Comparison of ENCODE assay signal across 8 cellular contexts in the genomic region with DNA sequence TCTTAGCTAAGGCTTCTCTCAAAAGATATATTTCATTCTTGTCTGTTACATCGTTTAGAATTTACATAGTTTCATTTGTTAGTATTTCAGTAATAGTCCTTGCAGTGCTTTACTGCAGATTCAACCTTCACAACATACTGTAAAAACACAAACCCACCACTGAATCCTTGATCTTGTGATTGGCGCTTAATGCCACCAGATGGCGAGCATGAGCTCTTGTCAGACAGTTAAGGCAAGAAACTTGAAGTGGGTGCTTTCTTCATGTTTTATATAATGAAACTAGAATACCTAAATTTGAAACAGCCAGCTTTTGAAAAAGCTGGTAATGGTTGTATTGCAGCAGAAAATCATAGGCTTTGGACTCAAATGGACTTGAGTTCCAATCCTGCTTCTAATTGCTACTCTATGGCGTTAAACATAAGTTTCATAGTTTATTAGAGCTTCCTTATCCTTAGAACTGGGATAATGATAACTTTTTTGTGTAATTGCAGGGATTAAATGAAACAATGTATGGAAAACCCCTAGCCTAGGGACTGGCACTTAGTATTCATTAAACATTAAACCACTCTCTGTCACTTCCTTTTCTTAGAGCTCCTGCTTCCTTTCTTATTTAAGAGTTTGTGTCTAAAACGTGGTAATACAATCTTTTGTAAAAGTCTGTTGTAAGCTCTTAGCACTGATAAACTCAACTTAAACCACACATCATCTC.
DNase-seq lines count a peak whose midpoint lies in the region; ATAC-seq, FAIRE-seq and TF ChIP-seq lines count a peak whose summit lies in the region.

No MANE protein-coding gene starts in this region.

- peak; percentile 71 for ATAC-seq in HG02943 (IDR thresholded peaks at IDR 0.05; ENCODE audit: low read depth, unreplicated experiment)
- peak; percentile 86 for ATAC-seq in activated CD8-positive, alpha-beta T cell treated with anti-CD3 and anti-CD28 coated beads for 36 hours
- ATAC-seq in natural killer cell = peak; percentile 76 to 80 (median 78)
- ATAC-seq in thoracic aorta (ENCODE audit: insufficient number of reproducible peaks, low FRiP score, low read depth) = no peak

- intact Hi-C loops in A673 (cut with micrococcal nuclease; ENCODE audit: unreplicated experiment) (loop anchor here (1.0 kb wide), 1 partner anchor 73 kb away; no protein-coding TSS in a partner anchor), natural killer cell (cut with micrococcal nuclease) (loop anchor here (1.0 to 10.0 kb wide), 2 partner anchors 73 to 154 kb away; a partner anchor contains a TSS)
- intact Hi-C loops in activated CD8-positive, alpha-beta T cell treated with anti-CD3 and anti-CD28 coated beads for 36 hours (cut with micrococcal nuclease) = loop anchor here (10.0 kb wide), 1 partner anchor 74 kb away; no protein-coding TSS in a partner anchor

- H3K27me3 Mint-ChIP-seq in activated CD8-positive, alpha-beta T cell treated with anti-CD3 and anti-CD28 coated beads for 36 hours = no peaks in the 10 kb centered on the region
- H3K27me3 Mint-ChIP-seq in natural killer cell (ENCODE audit: low read depth in 2 of 2) = no peaks in the 10 kb centered on the region

- H3K4me1 Mint-ChIP-seq in activated CD8-positive, alpha-beta T cell treated with anti-CD3 and anti-CD28 coated beads for 36 hours (ENCODE audit: low read depth) = peaks cover 47% of the 10 kb centered on the region
- peaks cover 31 to 34% of the 10 kb centered on the region in 2 donors for H3K4me1 Mint-ChIP-seq in natural killer cell

- H3K36me3 Mint-ChIP-seq in activated CD8-positive, alpha-beta T cell treated with anti-CD3 and anti-CD28 coated beads for 36 hours (ENCODE audit: low read depth) = peaks cover 24% of the 10 kb centered on the region
- peaks cover 12% of the 10 kb centered on the region for H3K36me3 Mint-ChIP-seq in natural killer cell

- peaks cover 11% of the 10 kb centered on the region for H3K36me3 ChIP-seq in A673 (ENCODE audit: insufficient read depth, low read length, poor library complexity, severe bottlenecking)
- no peaks in the 10 kb centered on the region for H3K36me3 ChIP-seq in thoracic aorta

- BruUV-seq in A673 (replicated peaks; lab: Mats Ljungman, UMichigan) = no TSS peak

- TF ChIP-seq CTCF in A673 (conservative IDR thresholded peaks at IDR 0.05; ENCODE audit: low read depth, low read length) (peak; percentile 85), natural killer cell (IDR thresholded peaks at IDR 0.05) (peak; percentile 47), thoracic aorta (IDR thresholded peaks at IDR 0.05) (peak; percentile 46)
- TF ChIP-seq CTCF in activated CD8-positive, alpha-beta T cell treated with anti-CD3 and anti-CD28 coated beads for 36 hours (IDR thresholded peaks at IDR 0.05) = peak; percentile 58

- no peaks in the 10 kb centered on the region for H3K9me3 ChIP-seq in A673 (ENCODE audit: low read depth, low read length, poor library complexity, severe bottlenecking)
- no peaks in the 10 kb centered on the region for H3K9me3 ChIP-seq in thoracic aorta

- FAIRE-seq in GM12891 (lab: Jason Lieb, UNC) (peak; percentile 74), endometrium (lab: Jason Lieb, UNC) (peak; percentile 77)

- peak overlapping the region; percentile 89 for H3K27ac Mint-ChIP-seq in activated CD8-positive, alpha-beta T cell treated with anti-CD3 and anti-CD28 coated beads for 36 hours
- H3K27ac Mint-ChIP-seq in natural killer cell = peak overlapping the region; percentile 73 to 78

- H3K27ac ChIP-seq in A673 (ENCODE audit: low read depth, low read length, poor library complexity, severe bottlenecking) (no peak overlapping the region), thoracic aorta (no peak overlapping the region)

- peak; percentile 79 for DNase-seq in A673 (ENCODE audit: low spot score)
- peak; percentile 1 for DNase-seq in GM12891 (ENCODE audit: insufficient read length, low spot score)
- DNase-seq in NCI-H460 (ENCODE audit: extremely low read depth, low read depth) = peak; percentile 53
- peak; percentile 67 for DNase-seq in activated CD8-positive, alpha-beta T cell treated with anti-CD3 and anti-CD28 coated beads for 36 hours
- peak; percentile 26 for DNase-seq in natural killer cell
- DNase-seq in thoracic aorta (ENCODE audit: low spot score) = no peak

- POLR2A ChIA-PET in A673 (lab: Charles Lee; ENCODE audit: low non-redundant PET) = no interaction called here
- POLR2A ChIA-PET in activated CD8-positive, alpha-beta T cell treated with anti-CD3 and anti-CD28 coated beads for 36 hours (lab: Charles Lee) = interaction anchor here (1.5 kb wide), 1 partner anchor 11 kb away, joined by 7 read pairs; no protein-coding TSS in a partner anchor

- CTCF ChIA-PET in A673 (lab: Charles Lee) = interaction anchor here (0.5 to 1.3 kb wide), 9 partner anchors 9 to 579 kb away, joined by 3 to 5 read pairs (median 3); no protein-coding TSS in a partner anchor
- CTCF ChIA-PET in activated CD8-positive, alpha-beta T cell treated with anti-CD3 and anti-CD28 coated beads for 36 hours (lab: Charles Lee) = interaction anchor here (0.8 to 2.9 kb wide), 26 partner anchors 8 to 451 kb away, joined by 3 to 17 read pairs (median 5); no protein-coding TSS in a partner anchor

- no peaks in the 10 kb centered on the region for H3K9me3 Mint-ChIP-seq in activated CD8-positive, alpha-beta T cell treated with anti-CD3 and anti-CD28 coated beads for 36 hours
- H3K9me3 Mint-ChIP-seq in natural killer cell = no peaks in the 10 kb centered on the region

- TF ChIP-seq POLR2A in GM12891 (IDR thresholded peaks at IDR 0.05; ENCODE audit: low read depth, low read length) = no peak

- H3K4me1 ChIP-seq in A673 (ENCODE audit: insufficient read depth, low read length, poor library complexity, severe bottlenecking) (no peaks in the 10 kb centered on the region), thoracic aorta (ENCODE audit: control insufficient read depth in 1 of 2, low read depth in 2 of 2) (peaks cover 0 to 3% of the 10 kb centered on the region in 2 donors)

- no peak overlapping the region for H3K4me3 ChIP-seq in A673 (ENCODE audit: low read depth, low read length, poor library complexity, severe bottlenecking)
- no peak overlapping the region for H3K4me3 ChIP-seq in thoracic aorta

- peak overlapping the region; percentile 17 for H3K4me3 Mint-ChIP-seq in activated CD8-positive, alpha-beta T cell treated with anti-CD3 and anti-CD28 coated beads for 36 hours
- no peak overlapping the region for H3K4me3 Mint-ChIP-seq in natural killer cell

- no peaks in the 10 kb centered on the region for H3K27me3 ChIP-seq in A673 (replicated peaks; ENCODE audit: insufficient read depth, low read depth, low read length, poor library complexity)
- no peaks in the 10 kb centered on the region for H3K27me3 ChIP-seq in thoracic aorta (replicated peaks; ENCODE audit: insufficient read depth)

TF ChIP-seq in GM12891, 5 proteins besides CTCF, POLR2A, EP300 and RAD21:
- TF ChIP-seq POU2F2 (IDR thresholded peaks at IDR 0.05; ENCODE audit: low read depth, low read length) (no peak), POLR2AphosphoS5 (IDR thresholded peaks at IDR 0.05; ENCODE audit: low read depth, low read length) (no peak), SPI1 (IDR thresholded peaks at IDR 0.05; ENCODE audit: low read depth, low read length) (peak; percentile 44)
